Comparison of ENCODE assay signal across 11 cellular contexts in the genomic region with DNA sequence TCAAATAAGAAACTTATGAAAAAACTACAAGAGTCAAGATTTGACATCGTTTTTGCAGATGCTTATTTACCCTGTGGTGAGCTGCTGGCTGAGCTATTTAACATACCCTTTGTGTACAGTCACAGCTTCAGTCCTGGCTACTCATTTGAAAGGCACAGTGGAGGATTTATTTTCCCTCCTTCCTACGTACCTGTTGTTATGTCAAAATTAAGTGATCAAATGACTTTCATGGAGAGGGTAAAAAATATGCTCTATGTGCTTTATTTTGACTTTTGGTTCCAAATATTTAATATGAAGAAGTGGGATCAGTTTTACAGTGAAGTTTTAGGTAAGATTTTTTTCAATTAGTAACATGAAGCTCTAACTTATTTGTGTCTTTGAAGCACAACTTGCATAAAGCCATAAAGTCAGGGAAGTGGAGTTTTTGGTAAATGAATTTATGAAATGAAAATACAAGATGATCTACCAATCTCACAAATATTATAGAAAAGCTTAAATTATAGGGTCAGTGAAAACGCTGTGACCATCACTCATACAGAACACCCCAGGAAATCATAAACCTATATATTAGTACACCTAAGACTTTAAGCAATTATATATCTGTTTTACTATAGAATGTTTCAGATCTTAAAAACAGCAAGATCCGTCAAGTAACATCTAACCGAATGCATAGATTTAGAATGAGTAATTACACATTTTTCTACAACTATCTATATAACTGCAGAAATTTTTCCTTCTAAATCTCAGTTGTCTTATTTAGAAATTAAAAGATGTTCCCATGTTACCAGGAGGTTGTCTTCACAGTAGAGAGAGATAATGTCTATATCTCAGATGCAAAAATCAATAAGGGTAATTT. TPM values are rescaled to one million over a fixed set of nuclear protein-coding genes. Genes with fewer than 3 reads are reported as not detected.
DNase-seq lines count a peak whose midpoint lies in the region; ATAC-seq, FAIRE-seq and TF ChIP-seq lines count a peak whose summit lies in the region.
"Not testable (repeated sequence)": the region's sequence is repeated elsewhere in the genome, so short reads cannot be mapped to it uniquely, and the experiment has no call there.
"Had no signal": no experiment of that assay in that cellular context is flagged by ENCODE, and none has a peak within 500 bp of the region (broad histone marks: within the 10 kb centered on the region; RNA-seq: fewer than 3 reads in every experiment).

No MANE protein-coding gene starts in this region.

- not testable (repeated sequence) for H3K27me3 ChIP-seq in GM23338 (ENCODE audit: insufficient read depth); endodermal cell (ENCODE audit: control insufficient read depth, insufficient read depth, low read length, poor library complexity, severe bottlenecking); iPS-20b (ENCODE audit: insufficient read depth, low read length); right lobe of liver

- TF ChIP-seq CTCF in A549 (IDR thresholded peaks at IDR 0.05); GM23338 (conservative IDR thresholded peaks at IDR 0.05; ENCODE audit: low read depth in 2 of 2); VCaP (conservative IDR thresholded peaks at IDR 0.05); endodermal cell (conservative IDR thresholded peaks at IDR 0.05); right lobe of liver (IDR thresholded peaks at IDR 0.05): not testable (repeated sequence)

- DNase-seq in A549 (ENCODE audit: low read depth in 1 of 2, low spot score in 1 of 2) (peak in 1 of 2 experiments; percentile 3), GM23338 (ENCODE audit: low spot score) (peak; percentile 30), NCI-H146 treated with DMSO at 0.1 percent for 48 hours (lab: John Stamatoyannopoulos, UW; ENCODE audit: unreplicated experiment) (peak; percentile 52)
- not testable (repeated sequence) for DNase-seq in endodermal cell, right lobe of liver

- not testable (repeated sequence) for H3F3A ChIP-seq in GM23338 (replicated peaks; ENCODE audit: low read depth)

- not testable (repeated sequence) for H3K36me3 Mint-ChIP-seq in GM23338 (ENCODE audit: low read depth); endodermal cell (ENCODE audit: low read depth)

- peak overlapping the region; percentile 90 for H3K27ac Mint-ChIP-seq in GM23338
- H3K27ac Mint-ChIP-seq in endodermal cell, result peak overlapping the region; percentile 85

- ATAC-seq in A549, result not testable (repeated sequence)
- ATAC-seq in GM23338 (peak; percentile 71), right lobe of liver (peak in 2 of 4 donors; percentile 33 to 45)

- peak overlapping the region; percentile 44; the same call in 1 of the 3 replicates for H3K4me3 Mint-ChIP-seq in GM23338
- not testable (repeated sequence) for H3K4me3 Mint-ChIP-seq in endodermal cell

- H3K27me3 Mint-ChIP-seq in GM23338 (ENCODE audit: insufficient read depth, low read depth, poor library complexity); endodermal cell (ENCODE audit: insufficient read depth): not testable (repeated sequence)

- not testable (repeated sequence) for H3K9me3 ChIP-seq in A549; endodermal cell (ENCODE audit: control insufficient read depth, low read length); iPS-20b (ENCODE audit: insufficient read depth, low read depth, low read length); right lobe of liver

- H3K9ac ChIP-seq in endodermal cell (ENCODE audit: extremely low read depth, low read length, poor library complexity, severe bottlenecking); iPS-20b (ENCODE audit: low read depth, low read length): not testable (repeated sequence)

- TF ChIP-seq RAD21 in A549 (conservative IDR thresholded peaks at IDR 0.05 in 1 of 2, IDR thresholded peaks at IDR 0.05 in 1 of 2), result not testable (repeated sequence)

- H3K79me2 ChIP-seq in GM23338 (replicated peaks; ENCODE audit: insufficient read depth), result not testable (repeated sequence)

- CTCF ChIA-PET in A549 (lab: Yijun Ruan, JAX), result interaction anchor here (0.9 kb wide), 1 partner anchor 9 kb away, joined by 3 read pairs; no protein-coding TSS in a partner anchor

- intact Hi-C loops in right lobe of liver (cut with DNase I), result not testable (repeated sequence)

- not testable (repeated sequence) for H3K9me3 Mint-ChIP-seq in GM23338, endodermal cell

- TF ChIP-seq EP300 in A549 (IDR thresholded peaks at IDR 0.05), result not testable (repeated sequence)

- not testable (repeated sequence) for H3K36me3 ChIP-seq in GM23338 (ENCODE audit: insufficient read depth); endodermal cell (ENCODE audit: control insufficient read depth, insufficient read depth, low read length); iPS-20b (ENCODE audit: insufficient read depth, low read depth, low read length); right lobe of liver

- H3K4me2 ChIP-seq in A549 (peak overlapping the region; percentile 54), GM23338 (peak overlapping the region; percentile 65)

- POLR2A ChIA-PET in A549 (lab: Yijun Ruan, JAX), result not testable (repeated sequence)

- H3K4me3 ChIP-seq in A549; GM23338; endodermal cell (ENCODE audit: low read length): not testable (repeated sequence)
- H3K4me3 ChIP-seq in iPS-20b (ENCODE audit: low read length) (peak overlapping the region; percentile 23; the same call in 1 of the 2 replicates), right lobe of liver (peak overlapping the region; percentile 7 to 54 (median 42))

- WGBS in A549 (ENCODE audit: missing lambda C conversion rate), result 74% methylated on average over 5 of the region's 5 CpGs
- WGBS in endodermal cell (ENCODE audit: insufficient coverage in 1 of 2, insufficient read length in 1 of 2), 2 experiments, result 65% methylated on average over 4 of the region's 5 CpGs; no CpG with 5 or more reads in 1 of the 2 experiments
- WGBS in right lobe of liver (ENCODE audit: insufficient coverage, low coverage, low lambda C conversion rate, missing lambda C conversion rate), result 16% methylated on average over 5 of the region's 5 CpGs

- H4K20me1 ChIP-seq in GM23338 (replicated peaks; ENCODE audit: insufficient read depth), result not testable (repeated sequence)

- not testable (repeated sequence) for TF ChIP-seq POLR2A in A549 (IDR thresholded peaks at IDR 0.05; ENCODE audit: low read length); right lobe of liver (IDR thresholded peaks at IDR 0.05)

- H3K4me1 ChIP-seq in A549 (peaks cover 18% of the 10 kb centered on the region), GM23338 (ENCODE audit: insufficient read depth) (peaks cover 12% of the 10 kb centered on the region; the same call in 1 of the 2 replicates)
- H3K4me1 ChIP-seq in endodermal cell (ENCODE audit: control insufficient read depth, insufficient read depth, low read length); iPS-20b (ENCODE audit: insufficient read depth, low read length); right lobe of liver: not testable (repeated sequence)

- H3K9me2 ChIP-seq in GM23338 (ENCODE audit: insufficient read depth), result not testable (repeated sequence)

- not testable (repeated sequence) for H2AFZ ChIP-seq in GM23338

- FAIRE-seq in A549 (lab: Jason Lieb, UNC), result not testable (repeated sequence)

- H3K27ac ChIP-seq in A549 (peak overlapping the region; percentile 48 to 61; a peak in 4 of 6 replicates), VCaP (peak overlapping the region; percentile 79), right lobe of liver (peak overlapping the region in 2 of 3 donors; percentile 54 to 76)
- not testable (repeated sequence) for H3K27ac ChIP-seq in GM23338 (ENCODE audit: low read depth); endodermal cell (ENCODE audit: low read depth, low read length); iPS-20b (ENCODE audit: low read length)

- H3K4me1 Mint-ChIP-seq in GM23338 (peaks cover 24% of the 10 kb centered on the region), endodermal cell (peaks cover 23% of the 10 kb centered on the region)

RNA-seq across cellular contexts. Expression of a gene that starts 0.8 kb away (rescaled TPM):
- polyA plus RNA-seq in A549 (2011; rRNA removed) (0.44 and 0.62 TPM in 2 replicates), A549 (2017; fragmentation: RNase III; extraction: RNeasy Plus Mini Kit Qiagen cat#74134 plus additional on column Dnase treatment) (0.12 TPM in 2 of 3 replicates, not detected in the other), GM23338 (2016; fragmentation: Nextera tagmentation; extraction: Ambion mirVana) (not detected in 2 replicates)
- polyA plus RNA-seq in A549 (2012; cell fraction: cytosol; rRNA removed), result 0.04 TPM in 1 of 2 replicates, not detected in the other
- polyA plus RNA-seq in A549 (2012; cell fraction: nucleus; rRNA removed), result 0.07 TPM in 1 of 2 replicates, not detected in the other
- 0.21 TPM in 1 of 2 replicates, not detected in the other for polyA minus RNA-seq in A549 (2011; rRNA and poly(A)+ RNA removed)
- total RNA-seq in GM23338 (2014; rRNA removed; shearing (Covaris generic)), result not detected in 2 replicates
- total RNA-seq in endodermal cell (not detected), right lobe of liver (100 to 1,000 TPM in 4 of 6 experiments, 10 to 100 TPM in 2; 23.0 to 588 (median 201) TPM)
- polyA plus RNA-seq in endodermal cell (2013, experiment 1 of 2), result not detected
- not detected for polyA plus RNA-seq in endodermal cell (2013, experiment 2 of 2)
- total RNA-seq: A172; CD4-positive, CD25-positive, alpha-beta regulatory T cell; CD8-positive, alpha-beta memory T cell; Daoy had no signal
- polyA plus RNA-seq: CD4-positive, CD25-positive, alpha-beta regulatory T cell; CD8-positive, alpha-beta memory T cell had no signal

Comparison
In these comparisons a context has a peak if more than half of its experiments do, and no peak if none do; other contexts are left out.
1. RNA of a gene that starts 0.8 kb away (total RNA-seq): 23.0 to 588 TPM in right lobe of liver; not detected in GM23338 and not detected in endodermal cell; every median in the first group is over 10 times any median in the second.